In the genomic region with DNA sequence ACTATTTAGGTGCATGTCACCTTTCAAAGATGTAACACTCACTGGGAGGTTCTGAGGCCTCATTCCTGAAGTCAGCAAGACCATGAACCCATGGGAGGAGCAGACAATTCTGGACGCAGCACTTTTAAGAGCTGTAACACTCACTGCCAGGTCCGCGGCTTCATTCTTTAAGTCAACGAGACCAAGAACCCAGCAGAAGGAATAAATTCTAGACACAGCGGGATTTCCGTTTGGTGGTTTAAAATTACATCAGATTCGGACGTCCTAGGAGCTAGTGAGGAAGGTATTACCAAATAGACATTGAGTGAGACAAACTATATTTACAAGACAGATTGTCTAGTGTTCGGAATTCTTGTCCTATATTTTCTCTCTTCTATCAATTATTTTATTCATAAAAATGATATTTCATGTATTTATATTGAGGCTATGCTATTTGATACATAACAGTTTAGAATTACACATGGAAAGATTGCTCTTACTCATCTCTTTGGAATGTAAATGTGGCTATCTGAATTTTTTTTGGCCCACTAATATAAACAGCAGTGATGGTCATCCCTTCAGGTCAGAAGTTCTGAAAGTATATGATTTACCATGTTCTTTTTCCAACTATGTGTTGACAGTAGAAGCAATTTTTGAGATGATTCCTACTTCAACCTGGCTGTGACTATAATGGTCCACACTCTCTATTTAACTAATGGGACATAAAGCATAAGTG, we compare ENCODE assay signal across 2 cellular contexts.
TF ChIP-seq lines count a peak whose summit lies in the region.

No MANE protein-coding gene starts in this region.

TF ChIP-seq in endothelial cell of umbilical vein, 7 proteins besides CTCF, POLR2A, EP300 and RAD21:
- no peak for TF ChIP-seq POLR2AphosphoS5 (IDR thresholded peaks at IDR 0.05; ENCODE audit: insufficient read depth, low read depth, low read length)
- no peak for TF ChIP-seq MYC (IDR thresholded peaks at IDR 0.05; ENCODE audit: low read depth, low read length)
- TF ChIP-seq EZH2 (IDR thresholded peaks at IDR 0.05; ENCODE audit: borderline replicate concordance, low read depth, low read length, severe bottlenecking): no peak
- no peak for TF ChIP-seq MAX (IDR thresholded peaks at IDR 0.05; ENCODE audit: insufficient read depth, insufficient read length)
- no peak for TF ChIP-seq JUN (IDR thresholded peaks at IDR 0.05; ENCODE audit: borderline replicate concordance, insufficient read depth, insufficient read length, low read depth)

TF ChIP-seq in HepG2, 621 proteins besides CTCF, POLR2A, EP300 and RAD21:
- TF ChIP-seq ETV6 (CRISPR knock-in tag; conservative IDR thresholded peaks at IDR 0.05) (no peak), ZNF772 (CRISPR knock-in tag; IDR thresholded peaks at IDR 0.05) (no peak), LCORL (IDR thresholded peaks at IDR 0.05) (no peak), LCORL (CRISPR knock-in tag; IDR thresholded peaks at IDR 0.05) (no peak), YEATS2 (CRISPR knock-in tag; IDR thresholded peaks at IDR 0.05; ENCODE audit: borderline replicate concordance) (no peak), RCOR2 (CRISPR knock-in tag; IDR thresholded peaks at IDR 0.05) (no peak), ZNF343 (CRISPR knock-in tag; IDR thresholded peaks at IDR 0.05) (no peak), ZNF768 (CRISPR knock-in tag; IDR thresholded peaks at IDR 0.05) (no peak), PAF1 (CRISPR knock-in tag; IDR thresholded peaks at IDR 0.05) (no peak), KLF16 (CRISPR knock-in tag; IDR thresholded peaks at IDR 0.05) (no peak), SMYD3 (CRISPR knock-in tag; IDR thresholded peaks at IDR 0.05) (no peak), ZBTB49 (CRISPR knock-in tag; IDR thresholded peaks at IDR 0.05; ENCODE audit: borderline replicate concordance) (no peak), ZMYM3 (CRISPR knock-in tag; IDR thresholded peaks at IDR 0.05) (no peak), ZNF451 (CRISPR knock-in tag; IDR thresholded peaks at IDR 0.05) (no peak), ZNF670 (CRISPR knock-in tag; IDR thresholded peaks at IDR 0.05; ENCODE audit: borderline replicate concordance) (no peak), ZNF12 (CRISPR knock-in tag; IDR thresholded peaks at IDR 0.05) (no peak), CREB1 (IDR thresholded peaks at IDR 0.05) (no peak), CREB1 (CRISPR knock-in tag; IDR thresholded peaks at IDR 0.05) (no peak), GTF3A (CRISPR knock-in tag; conservative IDR thresholded peaks at IDR 0.05) (no peak), ZNF564 (CRISPR knock-in tag; IDR thresholded peaks at IDR 0.05) (no peak), ZNF619 (CRISPR knock-in tag; IDR thresholded peaks at IDR 0.05) (no peak)
- TF ChIP-seq, protein P1, sequence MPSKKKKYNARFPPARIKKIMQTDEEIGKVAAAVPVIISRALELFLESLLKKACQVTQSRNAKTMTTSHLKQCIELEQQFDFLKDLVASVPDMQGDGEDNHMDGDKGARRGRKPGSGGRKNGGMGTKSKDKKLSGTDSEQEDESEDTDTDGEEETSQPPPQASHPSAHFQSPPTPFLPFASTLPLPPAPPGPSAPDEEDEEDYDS (CRISPR knock-in tag; IDR thresholded peaks at IDR 0.05): no peak
